Comparison of ENCODE assay signal across 27 cellular contexts in the genomic region with DNA sequence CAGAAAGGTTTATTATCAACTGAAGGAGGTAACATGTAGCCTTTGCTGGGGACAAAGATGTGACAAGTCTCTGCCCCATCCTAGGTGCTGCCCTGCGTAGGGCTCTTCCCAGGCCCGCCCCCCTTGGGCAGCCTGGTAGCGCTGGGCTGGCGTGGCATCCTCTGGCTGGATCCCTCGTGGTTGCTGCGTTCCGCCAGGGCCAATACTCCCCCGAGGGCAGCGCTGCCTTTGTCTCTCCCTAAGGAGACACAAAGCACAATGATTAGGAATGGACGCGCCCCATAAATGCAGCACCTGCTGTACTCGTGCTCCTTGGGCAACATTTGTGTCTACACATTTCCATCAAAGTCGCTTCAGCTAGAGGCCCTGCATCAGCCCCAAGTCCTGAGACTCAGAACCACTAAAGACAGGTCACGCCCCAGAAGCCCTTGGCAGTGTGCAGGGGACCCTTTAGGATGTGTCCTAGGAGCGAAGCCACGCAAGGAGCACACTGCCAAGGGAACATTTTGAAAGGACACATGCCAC. TPM values are rescaled to one million over a fixed set of nuclear protein-coding genes. Genes with fewer than 3 reads are reported as not detected.
"Had no signal": no experiment of that assay in that cellular context is flagged by ENCODE, and none has a peak within 500 bp of the region (broad histone marks: within the 10 kb centered on the region; RNA-seq: fewer than 3 reads in every experiment).

No MANE protein-coding gene starts in this region.

- H3K9me3 ChIP-seq: sigmoid colon, stomach, thoracic aorta, transverse colon had no signal

- H3K27ac ChIP-seq: coronary artery, foreskin keratinocyte, hepatocyte, neural progenitor cell, parathyroid adenoma, sigmoid colon, skin epidermis, stomach, thoracic aorta, transverse colon had no signal

- H2AFZ ChIP-seq: hepatocyte, neural progenitor cell, parathyroid adenoma had no signal

- H3K27me3 ChIP-seq: foreskin keratinocyte, hepatocyte, neural progenitor cell, sigmoid colon, stomach, transverse colon had no signal

- H3K79me2 ChIP-seq: hepatocyte, parathyroid adenoma had no signal

- DNase-seq: effector CD4-positive, alpha-beta T cell; endodermal cell; erythroblast; foreskin keratinocyte; kidney; left cardiac atrium; mammary epithelial cell; occipital lobe; sigmoid colon; stimulated activated CD4-positive, alpha-beta T cell treated with anti-CD3 and anti-CD28 coated beads, Interleukin-12 subunit alpha, Interleukin-12 subunit beta, amount 100 ng/mL, for 4 hours; stimulated activated naive CD4-positive, alpha-beta T cell; stomach; substantia nigra; transverse colon had no signal

- H3K4me2 ChIP-seq: hepatocyte, neural progenitor cell had no signal

- ATAC-seq: foreskin keratinocyte; left cardiac atrium; natural killer cell treated with Interleukin-12 subunit alpha and Interleukin-12 subunit beta and Interleukin-15 and Interleukin-18, amount 100 ng/mL, for 72 hours had no signal

- H3K4me1 ChIP-seq: foreskin keratinocyte, neural progenitor cell, sigmoid colon, transverse colon had no signal

- H3K9ac ChIP-seq: neural progenitor cell, parathyroid adenoma had no signal

- H3K36me3 ChIP-seq: neural progenitor cell, thoracic aorta, transverse colon had no signal

- H3K4me3 ChIP-seq: coronary artery, hepatocyte, neural progenitor cell, sigmoid colon, skin epidermis, stomach, thoracic aorta, transverse colon had no signal

RNA-seq across cellular contexts. Expression of a gene that starts 8.1 kb away (rescaled TPM):
- total RNA-seq: chondrocyte; dermis microvascular lymphatic vessel endothelial cell; endodermal cell; endothelial cell of umbilical vein; foreskin keratinocyte; kidney; mammary epithelial cell; mesothelial cell of epicardium; natural killer cell treated with Interleukin-12 subunit alpha and Interleukin-12 subunit beta and Interleukin-15 and Interleukin-18, amount 100 ng/mL, for 72 hours; occipital lobe; pulmonary artery endothelial cell; sigmoid colon; stomach; thoracic aorta; transverse colon; urinary bladder had no signal
- polyA plus RNA-seq: endothelial cell of umbilical vein, foreskin keratinocyte, mammary epithelial cell, urinary bladder had no signal
